Comparison of ENCODE assay signal across 12 cellular contexts in genomic region chr14:68182492-68182891, GRCh38.
A peak's percentile ranks its signal among the peaks of the same experiment; 100 is the strongest.
DNase-seq lines count a peak whose midpoint lies in the region; ATAC-seq, FAIRE-seq and TF ChIP-seq lines count a peak whose summit lies in the region.
"Had no signal": no experiment of that assay in that cellular context is flagged by ENCODE, and none has a peak within 500 bp of the region (broad histone marks: within the 10 kb centered on the region; RNA-seq: fewer than 3 reads in every experiment).

No MANE protein-coding gene starts in this region.

- POLR2A ChIA-PET in SK-N-SH (lab: Yijun Ruan, JAX): no interaction called here

- TF ChIP-seq EP300 in SK-N-SH (IDR thresholded peaks at IDR 0.05; ENCODE audit: borderline replicate concordance in 1 of 2, low read depth in 1 of 2, low read length in 1 of 2) (no peak), transverse colon (IDR thresholded peaks at IDR 0.05; ENCODE audit: low read depth) (no peak)

- H3K27me3 Mint-ChIP-seq in natural killer cell treated with Interleukin-12 subunit alpha and Interleukin-12 subunit beta and Interleukin-15 and Interleukin-18, amount 100 ng/mL, for 72 hours: no peaks in the 10 kb centered on the region

- intact Hi-C loops in transverse colon (cut with DNase I; ENCODE audit: low total_unique reads): no loop called here

- CTCF ChIA-PET in SK-N-SH (lab: Yijun Ruan, JAX): no interaction called here

- H3K4me1 Mint-ChIP-seq in natural killer cell treated with Interleukin-12 subunit alpha and Interleukin-12 subunit beta and Interleukin-15 and Interleukin-18, amount 100 ng/mL, for 72 hours (ENCODE audit: low read depth in 2 of 2): peaks cover 17 to 22% of the 10 kb centered on the region in 2 donors

- H3K9me3 ChIP-seq in SK-N-SH: no peaks in the 10 kb centered on the region
- no peaks in the 10 kb centered on the region for H3K9me3 ChIP-seq in transverse colon

- H3K27ac Mint-ChIP-seq in natural killer cell treated with Interleukin-12 subunit alpha and Interleukin-12 subunit beta and Interleukin-15 and Interleukin-18, amount 100 ng/mL, for 72 hours: peak overlapping the region; percentile 38 to 83

- in situ Hi-C loops in transverse colon (cut with MboI; ENCODE audit: low pct_ligation_motif_present in 1 of 4, low pct_unique_long_range_greater_than_20kb in 1 of 4, low sequenced_read_pairs in 3 of 4): no loop called here

- H3K9me2 ChIP-seq in SK-N-SH: no peaks in the 10 kb centered on the region

- H3K27me3 ChIP-seq in SK-N-SH (ENCODE audit: insufficient read depth): no peaks in the 10 kb centered on the region
- H3K27me3 ChIP-seq in transverse colon: no peaks in the 10 kb centered on the region

- H3K79me2 ChIP-seq in SK-N-SH (ENCODE audit: insufficient read depth): no peaks in the 10 kb centered on the region

- H4K20me1 ChIP-seq in SK-N-SH (ENCODE audit: insufficient read depth): no peaks in the 10 kb centered on the region

- H3K27ac ChIP-seq in SK-N-SH (ENCODE audit: low read depth in 2 of 2, low read length in 1 of 2): peak overlapping the region; percentile 28 to 38; a peak in 2 of 4 replicates
- peak overlapping the region in 2 of 4 donors; percentile 0 to 1 for H3K27ac ChIP-seq in transverse colon
- H3K27ac ChIP-seq: 22Rv1 had no signal

- H2AFZ ChIP-seq in SK-N-SH (ENCODE audit: low read depth): no peak overlapping the region

- TF ChIP-seq RAD21 in SK-N-SH (IDR thresholded peaks at IDR 0.05; ENCODE audit: low read length): no peak

- no peak for TF ChIP-seq POLR2A in transverse colon (IDR thresholded peaks at IDR 0.05)

- TF ChIP-seq CTCF in SK-N-SH (IDR thresholded peaks at IDR 0.05) (no peak), transverse colon (IDR thresholded peaks at IDR 0.05) (no peak)

- peaks cover 16% of the 10 kb centered on the region for H3F3A ChIP-seq in SK-N-SH (replicated peaks; ENCODE audit: insufficient read depth)

- H3K36me3 Mint-ChIP-seq in natural killer cell treated with Interleukin-12 subunit alpha and Interleukin-12 subunit beta and Interleukin-15 and Interleukin-18, amount 100 ng/mL, for 72 hours: no peaks in the 10 kb centered on the region

- 91% methylated on average over 5 of the region's 5 CpGs for WGBS in SK-N-SH (ENCODE audit: low lambda C conversion rate)
- WGBS in transverse colon (ENCODE audit: low coverage in 1 of 2), 2 donors: 70 to 79% methylated on average over 4 to 5 of the region's 5 CpGs

- H3K9ac ChIP-seq in SK-N-SH: no peak overlapping the region

- FAIRE-seq in HTR-8/SVneo (lab: Jason Lieb, UNC): peak; percentile 89

- H3K4me3 ChIP-seq in SK-N-SH (ENCODE audit: low read depth in 2 of 2, low read length in 1 of 2) (no peak overlapping the region), transverse colon (no peak overlapping the region)

- no peak for DNase-seq in SK-N-SH
- no peak for DNase-seq in HTR-8/SVneo (ENCODE audit: insufficient read length, low spot score)
- no peak for DNase-seq in natural killer cell treated with Interleukin-12 subunit alpha and Interleukin-12 subunit beta and Interleukin-15 and Interleukin-18, amount 100 ng/mL, for 72 hours (ENCODE audit: low spot score)
- DNase-seq in transverse colon: no peak
- DNase-seq in dedifferentiated amniotic fluid mesenchymal stem cell (ENCODE audit: extremely low spot score): no peak
- DNase-seq in SKM-1 treated with dmso at 0.1 percent for 144 hours (lab: John Stamatoyannopoulos, UW; ENCODE audit: unreplicated experiment): no peak
- DNase-seq: NCI-H1105, RPMI8226 had no signal

- H3K9me3 Mint-ChIP-seq in natural killer cell treated with Interleukin-12 subunit alpha and Interleukin-12 subunit beta and Interleukin-15 and Interleukin-18, amount 100 ng/mL, for 72 hours: no peaks in the 10 kb centered on the region

- 0 out of 2 replicates have a peak overlapping the region, but pooled peaks have one; percentile 24 for H3K4me2 ChIP-seq in SK-N-SH

- ATAC-seq in SK-N-SH treated with all-trans-retinoic acid at 6 μM for 48 hours (no peak), GM21576 (IDR thresholded peaks at IDR 0.05; ENCODE audit: unreplicated experiment) (peak; percentile 60)
- peak; percentile 61 to 75 for ATAC-seq in natural killer cell treated with Interleukin-12 subunit alpha and Interleukin-12 subunit beta and Interleukin-15 and Interleukin-18, amount 100 ng/mL, for 72 hours

- H3K36me3 ChIP-seq in SK-N-SH (replicated peaks in 1 of 2; ENCODE audit: control insufficient read depth in 1 of 2, insufficient read depth in 2 of 2, low read length in 1 of 2) (no peaks in the 10 kb centered on the region), transverse colon (no peaks in the 10 kb centered on the region)

- peaks cover 2 to 18% of the 10 kb centered on the region in 2 experiments for H3K4me1 ChIP-seq in SK-N-SH (ENCODE audit: control insufficient read depth in 1 of 2, insufficient read depth in 2 of 2, low read depth in 1 of 2, low read length in 1 of 2)
- peaks cover 5 to 41% (median 17%) of the 10 kb centered on the region in 4 donors for H3K4me1 ChIP-seq in transverse colon

- peak overlapping the region; percentile 49 for H3K4me3 Mint-ChIP-seq in natural killer cell treated with Interleukin-12 subunit alpha and Interleukin-12 subunit beta and Interleukin-15 and Interleukin-18, amount 100 ng/mL, for 72 hours
- H3K4me3 Mint-ChIP-seq: neural crest cell had no signal

TF ChIP-seq in SK-N-SH, 30 proteins besides CTCF, POLR2A, EP300 and RAD21:
- TF ChIP-seq EZH2phosphoT487 (IDR thresholded peaks at IDR 0.05; ENCODE audit: borderline replicate concordance, low read depth) (no peak), PBX3 (IDR thresholded peaks at IDR 0.05) (no peak), RFX5 (IDR thresholded peaks at IDR 0.05; ENCODE audit: low read length) (no peak)

TF ChIP-seq in SK-N-SH treated with all-trans-retinoic acid at 6 μM for 48 hours, 23 proteins besides CTCF, POLR2A, EP300 and RAD21:
- TF ChIP-seq PATZ1 (CRISPR knock-in tag; IDR thresholded peaks at IDR 0.05; ENCODE audit: borderline replicate concordance) (no peak), BACH2 (CRISPR knock-in tag; IDR thresholded peaks at IDR 0.05; ENCODE audit: borderline replicate concordance) (no peak)
